Comparison of ENCODE assay signal across 19 cellular contexts in the genomic region with DNA sequence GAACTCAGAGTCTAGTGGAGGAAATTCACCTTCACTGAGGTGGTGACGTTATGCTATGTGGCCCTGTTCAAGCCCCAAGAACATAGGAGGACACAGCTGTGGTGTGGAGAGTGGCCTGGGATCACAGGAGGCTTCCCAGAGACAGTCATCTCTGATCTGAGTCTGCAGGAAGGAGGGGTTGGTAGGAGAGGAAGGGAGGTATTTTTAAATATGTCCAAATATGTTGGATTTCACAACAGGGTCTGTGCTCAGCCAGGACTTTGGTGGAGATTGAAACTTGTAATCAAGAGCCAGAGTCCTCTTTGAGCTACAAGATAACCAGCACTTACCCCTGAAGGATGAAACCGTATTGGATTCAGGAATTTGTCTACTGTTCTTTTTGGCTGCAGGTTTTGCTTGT. TPM values are rescaled to one million over a fixed set of nuclear protein-coding genes. Genes with fewer than 3 reads are reported as not detected.
DNase-seq lines count a peak whose midpoint lies in the region; ATAC-seq and TF ChIP-seq lines count a peak whose summit lies in the region.
"Had no signal": no experiment of that assay in that cellular context is flagged by ENCODE, and none has a peak within 500 bp of the region (broad histone marks: within the 10 kb centered on the region; RNA-seq: fewer than 3 reads in every experiment).

No MANE protein-coding gene starts in this region.

- H3K4me3 ChIP-seq in sigmoid colon: no peak overlapping the region
- no peak overlapping the region for H3K4me3 ChIP-seq in suprapubic skin
- H3K4me3 ChIP-seq: GM23338, Peyer's patch, stomach had no signal

- TF ChIP-seq EP300 in sigmoid colon (IDR thresholded peaks at IDR 0.05) (no peak), suprapubic skin (IDR thresholded peaks at IDR 0.05) (no peak)

- peaks cover 0 to 29% (median 20%) of the 10 kb centered on the region in 4 donors for H3K4me1 ChIP-seq in sigmoid colon
- H3K4me1 ChIP-seq in suprapubic skin: peaks cover 23% of the 10 kb centered on the region

- H3K27me3 ChIP-seq in sigmoid colon (no peaks in the 10 kb centered on the region), suprapubic skin (no peaks in the 10 kb centered on the region)
- H3K27me3 ChIP-seq: Peyer's patch, stomach had no signal

- no peaks in the 10 kb centered on the region for H3K36me3 ChIP-seq in sigmoid colon
- H3K36me3 ChIP-seq in suprapubic skin: no peaks in the 10 kb centered on the region
- H3K36me3 ChIP-seq: Peyer's patch, stomach had no signal

- intact Hi-C loops in Right ventricle myocardium superior (cut with DNase I): no loop called here
- intact Hi-C loops in sigmoid colon (cut with DNase I): no loop called here

- 69 to 86% methylated on average over 2 of the region's 2 CpGs for WGBS in sigmoid colon, 2 donors
- WGBS in suprapubic skin: 50% methylated on average over 2 of the region's 2 CpGs

- ATAC-seq in Right ventricle myocardium superior (ENCODE audit: poor library complexity): peak; percentile 73
- ATAC-seq: activated T-helper 17 cell treated with anti-CD3 and anti-CD28 coated beads, Interleukin-2, amount 50 U/mL, for 72 hours; CD8-positive, alpha-beta T cell; GM23338; naive thymus-derived CD8-positive, alpha-beta T cell; T-helper 17 cell had no signal

- TF ChIP-seq CTCF in sigmoid colon (IDR thresholded peaks at IDR 0.05) (no peak), suprapubic skin (IDR thresholded peaks at IDR 0.05) (no peak)

- TF ChIP-seq POLR2A in sigmoid colon (IDR thresholded peaks at IDR 0.05): no peak
- TF ChIP-seq POLR2A in suprapubic skin (IDR thresholded peaks at IDR 0.05): no peak

- H3K27ac ChIP-seq in sigmoid colon: peak overlapping the region in 1 of 4 donors; percentile 27
- H3K27ac ChIP-seq in suprapubic skin: no peak overlapping the region
- H3K27ac ChIP-seq: Peyer's patch had no signal

- no peaks in the 10 kb centered on the region for H3K9me3 ChIP-seq in sigmoid colon
- H3K9me3 ChIP-seq in suprapubic skin: no peaks in the 10 kb centered on the region
- H3K9me3 ChIP-seq: Peyer's patch, stomach had no signal

- peak; percentile 59 for DNase-seq in HCEC 1CT
- DNase-seq in SIG-M5 treated with dmso at 0.1 percent for 504 hours (lab: John Stamatoyannopoulos, UW; ENCODE audit: unreplicated experiment): peak; percentile 94
- DNase-seq in Right ventricle myocardium superior: no peak
- DNase-seq in sigmoid colon: peak; percentile 76
- DNase-seq in suprapubic skin (ENCODE audit: low spot score in 2 of 2): no peak
- no peak for DNase-seq in middle frontal gyrus (ENCODE audit: extremely low spot score, low spot score)
- DNase-seq in GM19240 (ENCODE audit: insufficient read length, low spot score): no peak
- DNase-seq in NCI-H146 (lab: John Stamatoyannopoulos, UW): no peak
- DNase-seq: activated CD4-positive, alpha-beta T cell treated with anti-CD3 and anti-CD28 coated beads, Interleukin-2, amount 10 ng/mL, durations not matched to agents 7 days and 5 days; CD8-positive, alpha-beta T cell; effector CD8-positive, alpha-beta T cell; naive thymus-derived CD8-positive, alpha-beta T cell; NCI-H1105 treated with DMSO at 0.1 percent for 48 hours; NCI-H446 treated with DMSO at 0.1 percent for 48 hours; Peyer's patch; stomach; T-helper 17 cell had no signal

RNA-seq across cellular contexts. Expression of a gene that starts 26.4 kb away (rescaled TPM):
- 57.7 TPM for total RNA-seq in Right ventricle myocardium superior
- 100 to 1,000 TPM; 151 to 246 (median 213) TPM for total RNA-seq in sigmoid colon
- 10 to 100 TPM; 12.5 to 26.3 (median 12.6) TPM for polyA plus RNA-seq in sigmoid colon
- total RNA-seq in suprapubic skin: 100 to 1,000 TPM; 173 to 418 (median 228) TPM

Comparison
In these comparisons a context has a peak if more than half of its experiments do, and no peak if none do; other contexts are left out.
1. DNase-seq: peak in HCEC 1CT (single experiment), SIG-M5 treated with dmso at 0.1 percent for 504 hours (single experiment) and sigmoid colon (single experiment); none in Right ventricle myocardium superior (single experiment), suprapubic skin (0 of 2), middle frontal gyrus (single experiment), GM19240 (single experiment) and NCI-H146 (single experiment).